ENCODE assay signal across 8 cellular contexts in genomic region chr1:161905269-161905884, GRCh38.
DNase-seq lines count a peak whose midpoint lies in the region; ATAC-seq and TF ChIP-seq lines count a peak whose summit lies in the region.

No MANE protein-coding gene starts in this region.

- H3K4me1 Mint-ChIP-seq in naive thymus-derived CD4-positive, alpha-beta T cell, result peaks cover 0 to 36% (median 20%) of the 10 kb centered on the region in 7 donors

- no peaks in the 10 kb centered on the region for H3K9me3 Mint-ChIP-seq in naive thymus-derived CD4-positive, alpha-beta T cell

- no peak overlapping the region for H3K4me3 ChIP-seq in cardiac muscle cell
- no peak overlapping the region for H3K4me3 ChIP-seq in right cardiac atrium (ENCODE audit: low read length)
- H3K4me3 ChIP-seq in body of pancreas, result no peak overlapping the region
- H3K4me3 ChIP-seq in naive thymus-derived CD4-positive, alpha-beta T cell (ENCODE audit: low read length), result no peak overlapping the region
- no peak overlapping the region for H3K4me3 ChIP-seq in prostate gland

- no peaks in the 10 kb centered on the region for H3K9me3 ChIP-seq in cardiac muscle cell (ENCODE audit: low read depth)
- H3K9me3 ChIP-seq in right cardiac atrium (ENCODE audit: control insufficient read depth, low read length), result no peaks in the 10 kb centered on the region
- no peaks in the 10 kb centered on the region for H3K9me3 ChIP-seq in body of pancreas
- H3K9me3 ChIP-seq in naive thymus-derived CD4-positive, alpha-beta T cell (ENCODE audit: control insufficient read depth in 2 of 3, low read length in 3 of 3), result no peaks in the 10 kb centered on the region
- H3K9me3 ChIP-seq in prostate gland, result no peaks in the 10 kb centered on the region

- H3K27ac ChIP-seq in cardiac muscle cell (no peak overlapping the region), right cardiac atrium (ENCODE audit: low read length) (no peak overlapping the region), body of pancreas (no peak overlapping the region), prostate gland (no peak overlapping the region)
- H3K27ac ChIP-seq in naive thymus-derived CD4-positive, alpha-beta T cell (ENCODE audit: low read depth, low read length), result no peak overlapping the region

- intact Hi-C loops in right cardiac atrium (cut with DNase I) (no loop called here), body of pancreas (cut with DNase I) (no loop called here), prostate gland (cut with DNase I) (no loop called here)
- intact Hi-C loops in naive thymus-derived CD4-positive, alpha-beta T cell (cut with micrococcal nuclease), result loop anchor here (1.0 to 10.0 kb wide), 6 partner anchors 13 to 421 kb away; no protein-coding TSS in a partner anchor

- H3K27me3 ChIP-seq in cardiac muscle cell, result no peaks in the 10 kb centered on the region
- H3K27me3 ChIP-seq in right cardiac atrium (ENCODE audit: control insufficient read depth, insufficient read depth), result no peaks in the 10 kb centered on the region
- no peaks in the 10 kb centered on the region for H3K27me3 ChIP-seq in body of pancreas
- no peaks in the 10 kb centered on the region for H3K27me3 ChIP-seq in naive thymus-derived CD4-positive, alpha-beta T cell (ENCODE audit: control insufficient read depth in 2 of 2, insufficient read depth in 2 of 2, low read length in 2 of 2)
- H3K27me3 ChIP-seq in prostate gland (replicated peaks; ENCODE audit: insufficient read depth), result no peaks in the 10 kb centered on the region

- CTCF ChIA-PET in naive thymus-derived CD4-positive, alpha-beta T cell (lab: Charles Lee), result interaction anchor here (0.6 to 3.0 kb wide), 11 partner anchors 11 to 138 kb away, joined by 3 to 17 read pairs (median 4); partner anchors contain the start of gene OLFML2B

- H3K36me3 Mint-ChIP-seq in naive thymus-derived CD4-positive, alpha-beta T cell, result peaks cover 0 to 8% (median 4%) of the 10 kb centered on the region in 5 donors

- TF ChIP-seq POLR2A in body of pancreas (IDR thresholded peaks at IDR 0.05), result no peak
- no peak for TF ChIP-seq POLR2A in prostate gland (IDR thresholded peaks at IDR 0.05)

- DNase-seq in cardiac muscle cell (ENCODE audit: low read depth in 1 of 2, low spot score in 1 of 2) (peak; percentile 32 to 37), right cardiac atrium (no peak), NCI-H1105 (lab: John Stamatoyannopoulos, UW) (peak; percentile 18), body of pancreas (peak; percentile 21 to 53 (median 41)), prostate gland (ENCODE audit: low spot score) (no peak)
- peak in 3 of 9 donors; percentile 11 to 37 (median 17) for DNase-seq in naive thymus-derived CD4-positive, alpha-beta T cell

- POLR2A ChIA-PET in naive thymus-derived CD4-positive, alpha-beta T cell (lab: Charles Lee), result interaction anchor here (0.9 kb wide), 1 partner anchor 48 kb away, joined by 3 read pairs; no protein-coding TSS in a partner anchor

- no peak for ATAC-seq in right cardiac atrium
- ATAC-seq in body of pancreas, result peak; percentile 59
- peak; percentile 61 for ATAC-seq in naive thymus-derived CD4-positive, alpha-beta T cell
- no peak for ATAC-seq in HG03439 (IDR thresholded peaks at IDR 0.05; ENCODE audit: unreplicated experiment)
- ATAC-seq in HG03378 (IDR thresholded peaks at IDR 0.05; ENCODE audit: unreplicated experiment), result no peak

- H3K27ac Mint-ChIP-seq in naive thymus-derived CD4-positive, alpha-beta T cell, result peak overlapping the region in 1 of 9 donors; percentile 24

- H3K36me3 ChIP-seq in cardiac muscle cell, result no peaks in the 10 kb centered on the region
- H3K36me3 ChIP-seq in body of pancreas (replicated peaks in 1 of 2; ENCODE audit: insufficient read depth in 1 of 2, low read depth in 2 of 2), result no peaks in the 10 kb centered on the region
- H3K36me3 ChIP-seq in naive thymus-derived CD4-positive, alpha-beta T cell (ENCODE audit: control insufficient read depth in 2 of 3, insufficient read depth in 3 of 3, low read length in 3 of 3), result no peaks in the 10 kb centered on the region
- no peaks in the 10 kb centered on the region for H3K36me3 ChIP-seq in prostate gland

- H3K4me1 ChIP-seq in cardiac muscle cell (ENCODE audit: low read depth) (no peaks in the 10 kb centered on the region), right cardiac atrium (ENCODE audit: control insufficient read depth, insufficient read depth, low read length) (no peaks in the 10 kb centered on the region), body of pancreas (no peaks in the 10 kb centered on the region), prostate gland (replicated peaks) (no peaks in the 10 kb centered on the region)
- no peaks in the 10 kb centered on the region for H3K4me1 ChIP-seq in naive thymus-derived CD4-positive, alpha-beta T cell (ENCODE audit: control insufficient read depth in 2 of 2, insufficient read depth in 2 of 2, low read length in 2 of 2)

- 97% methylated on average over 3 of the region's 3 CpGs for WGBS in right cardiac atrium
- 97 to 98% methylated on average over 3 of the region's 3 CpGs for WGBS in body of pancreas, 2 donors
- WGBS in prostate gland, result 99% methylated on average over 3 of the region's 3 CpGs

- no peak overlapping the region for H3K4me3 Mint-ChIP-seq in naive thymus-derived CD4-positive, alpha-beta T cell

- TF ChIP-seq CTCF in cardiac muscle cell (IDR thresholded peaks at IDR 0.05; ENCODE audit: low read depth, low read length), result peak; percentile 50
- TF ChIP-seq CTCF in body of pancreas (IDR thresholded peaks at IDR 0.05), result peak in 6 of 7 experiments; percentile 38 to 58 (median 55)
- TF ChIP-seq CTCF in prostate gland (IDR thresholded peaks at IDR 0.05), result peak in 2 of 4 experiments; percentile 34 to 37

- H3K27me3 Mint-ChIP-seq in naive thymus-derived CD4-positive, alpha-beta T cell, result no peaks in the 10 kb centered on the region

Comparison
In these comparisons a context has a peak if more than half of its experiments do, and no peak if none do; other contexts are left out.
1. DNase-seq: peak in cardiac muscle cell (2 of 2), NCI-H1105 (single experiment) and body of pancreas (4 of 4); none in right cardiac atrium (0 of 3) and prostate gland (single experiment).
2. ATAC-seq: peak in body of pancreas (single experiment) and naive thymus-derived CD4-positive, alpha-beta T cell (single experiment); none in right cardiac atrium (0 of 2), HG03439 (single experiment) and HG03378 (single experiment).
3. intact Hi-C loops: an anchor here in naive thymus-derived CD4-positive, alpha-beta T cell (1.0 to 10.0 kb wide); none called in right cardiac atrium, body of pancreas and prostate gland.